1 cellular context compared by ENCODE assay signal in the genomic region with DNA sequence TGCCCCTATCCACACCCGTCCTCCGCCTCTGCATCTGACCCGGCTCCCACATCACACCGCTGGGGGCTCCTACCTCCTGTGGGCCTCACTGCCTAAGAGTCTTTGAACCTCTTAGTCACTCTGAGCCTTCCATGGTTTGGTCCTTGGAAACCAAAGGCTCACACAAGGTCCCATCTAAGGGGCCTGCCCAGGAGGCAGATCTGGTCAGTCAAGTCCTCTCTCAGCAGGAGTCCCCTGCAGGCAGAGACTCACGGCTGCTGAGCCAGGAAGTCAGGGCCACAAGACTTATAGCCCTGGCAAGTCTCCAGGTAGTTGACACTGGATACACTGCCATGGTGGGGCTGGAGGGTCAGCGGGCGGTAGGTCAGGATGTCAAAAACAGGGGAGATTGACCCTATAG.
TF ChIP-seq lines count a peak whose summit lies in the region.

No MANE protein-coding gene starts in this region.

TF ChIP-seq in GM23338, 12 proteins besides CTCF, POLR2A, EP300 and RAD21 (continued from another document):
- TF ChIP-seq, protein P1, sequence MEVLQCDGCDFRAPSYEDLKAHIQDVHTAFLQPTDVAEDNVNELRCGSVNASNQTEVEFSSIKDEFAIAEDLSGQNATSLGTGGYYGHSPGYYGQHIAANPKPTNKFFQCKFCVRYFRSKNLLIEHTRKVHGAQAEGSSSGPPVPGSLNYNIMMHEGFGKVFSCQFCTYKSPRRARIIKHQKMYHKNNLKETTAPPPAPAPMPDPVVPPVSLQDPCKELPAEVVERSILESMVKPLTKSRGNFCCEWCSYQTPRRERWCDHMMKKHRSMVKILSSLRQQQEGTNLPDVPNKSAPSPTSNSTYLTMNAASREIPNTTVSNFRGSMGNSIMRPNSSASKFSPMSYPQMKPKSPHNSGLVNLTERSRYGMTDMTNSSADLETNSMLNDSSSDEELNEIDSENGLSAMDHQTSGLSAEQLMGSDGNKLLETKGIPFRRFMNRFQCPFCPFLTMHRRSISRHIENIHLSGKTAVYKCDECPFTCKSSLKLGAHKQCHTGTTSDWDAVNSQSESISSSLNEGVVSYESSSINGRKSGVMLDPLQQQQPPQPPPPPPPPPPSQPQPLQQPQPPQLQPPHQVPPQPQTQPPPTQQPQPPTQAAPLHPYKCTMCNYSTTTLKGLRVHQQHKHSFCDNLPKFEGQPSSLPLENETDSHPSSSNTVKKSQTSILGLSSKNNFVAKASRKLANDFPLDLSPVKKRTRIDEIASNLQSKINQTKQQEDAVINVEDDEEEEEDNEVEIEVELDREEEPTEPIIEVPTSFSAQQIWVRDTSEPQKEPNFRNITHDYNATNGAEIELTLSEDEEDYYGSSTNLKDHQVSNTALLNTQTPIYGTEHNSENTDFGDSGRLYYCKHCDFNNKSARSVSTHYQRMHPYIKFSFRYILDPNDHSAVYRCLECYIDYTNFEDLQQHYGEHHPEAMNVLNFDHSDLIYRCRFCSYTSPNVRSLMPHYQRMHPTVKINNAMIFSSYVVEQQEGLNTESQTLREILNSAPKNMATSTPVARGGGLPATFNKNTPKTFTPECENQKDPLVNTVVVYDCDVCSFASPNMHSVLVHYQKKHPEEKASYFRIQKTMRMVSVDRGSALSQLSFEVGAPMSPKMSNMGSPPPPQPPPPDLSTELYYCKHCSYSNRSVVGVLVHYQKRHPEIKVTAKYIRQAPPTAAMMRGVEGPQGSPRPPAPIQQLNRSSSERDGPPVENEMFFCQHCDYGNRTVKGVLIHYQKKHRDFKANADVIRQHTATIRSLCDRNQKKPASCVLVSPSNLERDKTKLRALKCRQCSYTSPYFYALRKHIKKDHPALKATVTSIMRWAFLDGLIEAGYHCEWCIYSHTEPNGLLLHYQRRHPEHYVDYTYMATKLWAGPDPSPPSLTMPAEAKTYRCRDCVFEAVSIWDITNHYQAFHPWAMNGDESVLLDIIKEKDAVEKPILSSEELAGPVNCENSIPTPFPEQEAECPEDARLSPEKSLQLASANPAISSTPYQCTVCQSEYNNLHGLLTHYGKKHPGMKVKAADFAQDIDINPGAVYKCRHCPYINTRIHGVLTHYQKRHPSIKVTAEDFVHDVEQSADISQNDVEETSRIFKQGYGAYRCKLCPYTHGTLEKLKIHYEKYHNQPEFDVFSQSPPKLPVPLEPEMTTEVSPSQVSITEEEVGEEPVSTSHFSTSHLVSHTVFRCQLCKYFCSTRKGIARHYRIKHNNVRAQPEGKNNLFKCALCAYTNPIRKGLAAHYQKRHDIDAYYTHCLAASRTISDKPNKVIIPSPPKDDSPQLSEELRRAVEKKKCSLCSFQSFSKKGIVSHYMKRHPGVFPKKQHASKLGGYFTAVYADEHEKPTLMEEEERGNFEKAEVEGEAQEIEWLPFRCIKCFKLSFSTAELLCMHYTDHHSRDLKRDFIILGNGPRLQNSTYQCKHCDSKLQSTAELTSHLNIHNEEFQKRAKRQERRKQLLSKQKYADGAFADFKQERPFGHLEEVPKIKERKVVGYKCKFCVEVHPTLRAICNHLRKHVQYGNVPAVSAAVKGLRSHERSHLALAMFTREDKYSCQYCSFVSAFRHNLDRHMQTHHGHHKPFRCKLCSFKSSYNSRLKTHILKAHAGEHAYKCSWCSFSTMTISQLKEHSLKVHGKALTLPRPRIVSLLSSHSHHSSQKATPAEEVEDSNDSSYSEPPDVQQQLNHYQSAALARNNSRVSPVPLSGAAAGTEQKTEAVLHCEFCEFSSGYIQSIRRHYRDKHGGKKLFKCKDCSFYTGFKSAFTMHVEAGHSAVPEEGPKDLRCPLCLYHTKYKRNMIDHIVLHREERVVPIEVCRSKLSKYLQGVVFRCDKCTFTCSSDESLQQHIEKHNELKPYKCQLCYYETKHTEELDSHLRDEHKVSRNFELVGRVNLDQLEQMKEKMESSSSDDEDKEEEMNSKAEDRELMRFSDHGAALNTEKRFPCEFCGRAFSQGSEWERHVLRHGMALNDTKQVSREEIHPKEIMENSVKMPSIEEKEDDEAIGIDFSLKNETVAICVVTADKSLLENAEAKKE (CRISPR knock-in tag; IDR thresholded peaks at IDR 0.05) = no peak
- TF ChIP-seq, protein P2, sequence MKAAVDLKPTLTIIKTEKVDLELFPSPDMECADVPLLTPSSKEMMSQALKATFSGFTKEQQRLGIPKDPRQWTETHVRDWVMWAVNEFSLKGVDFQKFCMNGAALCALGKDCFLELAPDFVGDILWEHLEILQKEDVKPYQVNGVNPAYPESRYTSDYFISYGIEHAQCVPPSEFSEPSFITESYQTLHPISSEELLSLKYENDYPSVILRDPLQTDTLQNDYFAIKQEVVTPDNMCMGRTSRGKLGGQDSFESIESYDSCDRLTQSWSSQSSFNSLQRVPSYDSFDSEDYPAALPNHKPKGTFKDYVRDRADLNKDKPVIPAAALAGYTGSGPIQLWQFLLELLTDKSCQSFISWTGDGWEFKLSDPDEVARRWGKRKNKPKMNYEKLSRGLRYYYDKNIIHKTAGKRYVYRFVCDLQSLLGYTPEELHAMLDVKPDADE (IDR thresholded peaks at IDR 0.05) = no peak
